ENCODE assay signal across 7 cellular contexts in the genomic region with DNA sequence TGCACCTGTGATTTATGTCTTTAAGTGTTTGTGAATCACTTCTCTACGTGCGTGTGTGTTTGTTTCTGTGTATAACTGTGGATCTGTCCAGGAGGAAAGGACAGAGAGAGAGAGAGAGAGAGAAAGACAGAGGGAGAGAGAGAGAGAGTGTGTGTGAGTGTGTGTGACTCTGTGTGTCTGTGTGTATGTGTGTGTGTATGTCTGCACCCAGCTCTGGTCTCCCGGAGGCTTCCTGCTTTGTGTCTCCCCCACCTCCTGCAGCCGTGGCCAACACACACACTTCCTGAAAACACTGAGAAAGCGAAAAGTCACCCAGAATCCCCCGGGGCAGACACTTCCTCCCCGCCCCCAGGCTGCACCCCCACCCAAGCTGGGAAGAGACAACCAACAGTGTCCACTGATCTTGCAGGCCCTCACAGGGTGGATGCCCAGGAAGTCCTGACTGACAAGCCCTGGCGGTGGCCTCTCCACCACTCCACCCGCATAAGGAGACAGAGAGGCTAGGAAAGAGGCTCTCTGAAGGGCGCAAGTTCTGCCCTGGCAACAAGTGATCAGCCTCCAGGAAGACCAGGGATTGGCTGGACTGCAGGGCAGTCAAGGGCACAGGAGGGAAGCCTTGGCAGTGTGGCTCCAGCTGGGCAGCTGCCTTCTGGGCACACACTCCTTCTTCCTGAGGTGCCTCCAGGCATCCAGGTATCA.
DNase-seq lines count a peak whose midpoint lies in the region; ATAC-seq lines count a peak whose summit lies in the region.

No MANE protein-coding gene starts in this region.

- DNase-seq in NCI-H1930 (lab: John Stamatoyannopoulos, UW) (peak; percentile 12 to 48), T1000 (lab: John Stamatoyannopoulos, UW) (peak; percentile 76), astrocyte of the hippocampus (ENCODE audit: low read depth, low spot score) (peak; percentile 92), hippocampal formation (lab: John Stamatoyannopoulos, UW) (peak; percentile 75 to 83), skeletal muscle cell (ENCODE audit: low read depth) (peak; percentile 72)

- peak; percentile 47 for ATAC-seq in GM18508 (IDR thresholded peaks at IDR 0.05; ENCODE audit: insufficient read depth, unreplicated experiment)
- ATAC-seq in HG02885 (IDR thresholded peaks at IDR 0.05; ENCODE audit: poor library complexity, unreplicated experiment), result peak; percentile 82

- peak overlapping the region; percentile 60 for H3K4me3 ChIP-seq in skeletal muscle cell (ENCODE audit: low read depth, low read length)

Comparison
In these comparisons a context has a peak if more than half of its experiments do, and no peak if none do; other contexts are left out.
1. Peak in every context shown above with its lines: DNase-seq, ATAC-seq and H3K4me3 ChIP-seq.
2. DNase-seq: peak in every context shown above with its lines; median percentile 92 in astrocyte of the hippocampus; 79 in hippocampal formation; 76 in T1000; 72 in skeletal muscle cell; 30 in NCI-H1930.